6 cellular contexts compared by ENCODE assay signal in the genomic region with DNA sequence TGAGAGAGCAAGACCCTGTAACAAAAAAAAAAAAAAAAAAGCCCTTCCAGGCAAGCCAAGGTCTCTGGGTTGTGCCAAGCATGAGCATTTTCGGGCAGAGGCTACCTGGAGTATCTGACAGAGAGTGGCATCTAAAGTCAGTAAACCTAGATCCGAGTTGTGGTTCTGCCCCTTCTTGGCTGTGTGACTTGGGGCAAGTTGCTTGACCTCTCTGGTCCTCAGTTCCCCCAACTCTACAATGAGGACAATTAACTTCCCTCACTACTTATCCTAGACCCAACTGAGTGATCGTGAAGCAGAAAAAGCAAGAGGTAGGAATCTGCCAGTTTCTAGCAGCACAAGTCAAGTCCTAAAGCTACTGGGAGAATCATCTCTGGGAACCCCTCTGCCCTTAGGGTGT.
"Had no signal": no experiment of that assay in that cellular context is flagged by ENCODE, and none has a peak within 500 bp of the region (broad histone marks: within the 10 kb centered on the region; RNA-seq: fewer than 3 reads in every experiment).

No MANE protein-coding gene starts in this region.

- H3K9me3 ChIP-seq: HAP-1 had no signal

- ATAC-seq: HCT116 had no signal

- H3K36me3 ChIP-seq: HAP-1 had no signal

- FAIRE-seq: HTR-8/SVneo had no signal

- DNase-seq: H7, KBM-7 had no signal

- H3K27ac ChIP-seq: KMS-11 had no signal

- H3K4me3 ChIP-seq: HAP-1 had no signal

- H3K4me2 ChIP-seq: KMS-11 had no signal

- H3K9ac ChIP-seq: KMS-11 had no signal
